ENCODE assay signal across 31 cellular contexts in the genomic region with DNA sequence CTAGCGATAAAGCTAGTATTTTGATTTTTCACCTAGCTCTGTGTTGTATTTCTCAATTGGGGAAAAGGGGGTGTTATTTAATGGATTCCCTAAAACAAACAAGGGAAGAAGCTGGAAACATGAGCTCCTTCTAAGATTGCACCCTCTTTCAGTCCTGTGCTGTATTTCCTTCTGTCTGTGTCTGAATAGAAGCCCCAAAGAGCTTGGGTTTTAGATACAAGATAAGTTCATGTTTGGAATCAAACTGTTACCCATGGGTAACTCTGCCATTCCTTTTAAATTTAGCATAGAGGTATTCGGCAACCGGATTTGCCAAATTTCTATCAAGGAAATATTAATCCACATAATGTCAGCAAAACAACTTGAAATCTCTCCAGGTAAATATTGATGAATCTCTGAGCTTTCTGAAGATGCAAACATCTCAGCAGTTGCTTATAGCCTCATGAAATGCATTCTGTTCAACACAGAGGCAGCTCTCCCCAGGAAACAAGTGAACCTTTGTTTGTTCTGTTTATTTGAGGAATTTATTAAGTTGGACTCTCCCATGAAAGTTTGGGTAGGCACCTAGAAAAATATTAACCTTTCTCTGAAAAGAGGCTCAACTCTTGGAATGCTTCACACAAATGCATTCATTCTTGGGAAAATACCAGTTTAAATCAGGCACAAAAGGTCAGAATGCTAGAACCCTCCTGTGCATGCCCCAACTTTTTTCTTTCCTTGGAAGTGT. TPM values are rescaled to one million over a fixed set of nuclear protein-coding genes. Genes with fewer than 3 reads are reported as not detected.
"Had no signal": no experiment of that assay in that cellular context is flagged by ENCODE, and none has a peak within 500 bp of the region (broad histone marks: within the 10 kb centered on the region; RNA-seq: fewer than 3 reads in every experiment).

No MANE protein-coding gene starts in this region.

- ATAC-seq: activated CD4-positive, CD25-positive, alpha-beta regulatory T cell treated with anti-CD3 and anti-CD28 coated beads, Interleukin-2, amount 50 U/mL, for 24 hours; esophagus mucosa; left lobe of liver; natural killer cell had no signal

- H3K27ac ChIP-seq: prostate gland, tibial nerve, WERI-Rb-1 had no signal

- DNase-seq: activated CD4-positive, alpha-beta T cell treated with anti-CD3 and anti-CD28 coated beads for 48 hours; activated CD4-positive, alpha-beta T cell treated with anti-CD3 and anti-CD28 coated beads, Interleukin-2, amount 50 U/mL, for 48 hours; activated CD8-positive, alpha-beta memory T cell treated with anti-CD3 and anti-CD28 coated beads for 24 hours; activated effector memory CD4-positive, alpha-beta T cell treated with Interleukin-2 at 50 U/mL for 16 hours; activated naive CD4-positive, alpha-beta T cell treated with anti-CD3 and anti-CD28 coated beads, Interleukin-2, amount 10 ng/mL, durations not matched to agents 7 days and 5 days; amniotic stem cell; caudate nucleus; foreskin fibroblast; head of caudate nucleus; hypothalamus; immature natural killer cell; mesendoderm; natural killer cell; stimulated activated CD4-positive, alpha-beta T cell treated with anti-CD3 and anti-CD28 coated beads, Interleukin-1b, Interleukin-23, amount 100 ng/mL, for 48 hours; stimulated activated naive CD4-positive, alpha-beta T cell treated with Interleukin-2 at 50 U/mL for 16 hours; T-helper 9 cell; WERI-Rb-1 had no signal

- H3K4me1 ChIP-seq: tibial nerve had no signal

- H3K27me3 ChIP-seq: tibial nerve had no signal

- FAIRE-seq: astrocyte, endothelial cell of umbilical vein, TTC549 had no signal

- H3K9me3 ChIP-seq: prostate gland had no signal

- H3K4me3 ChIP-seq: lung, prostate gland, smooth muscle cell, tibial nerve had no signal

- H3K4me2 ChIP-seq: smooth muscle cell had no signal

- H3K36me3 ChIP-seq: prostate gland, tibial nerve, WERI-Rb-1 had no signal

RNA-seq across cellular contexts. Expression of gene SCGN, which starts 9.9 kb away (rescaled TPM):
- total RNA-seq: astrocyte, chondrocyte, endothelial cell of umbilical vein, esophagus mucosa, kidney epithelial cell, mononuclear cell, natural killer cell, smooth muscle cell, tibial nerve, ureter had no signal
- polyA plus RNA-seq: endothelial cell of umbilical vein, immature natural killer cell, smooth muscle cell had no signal
